In the genomic region with DNA sequence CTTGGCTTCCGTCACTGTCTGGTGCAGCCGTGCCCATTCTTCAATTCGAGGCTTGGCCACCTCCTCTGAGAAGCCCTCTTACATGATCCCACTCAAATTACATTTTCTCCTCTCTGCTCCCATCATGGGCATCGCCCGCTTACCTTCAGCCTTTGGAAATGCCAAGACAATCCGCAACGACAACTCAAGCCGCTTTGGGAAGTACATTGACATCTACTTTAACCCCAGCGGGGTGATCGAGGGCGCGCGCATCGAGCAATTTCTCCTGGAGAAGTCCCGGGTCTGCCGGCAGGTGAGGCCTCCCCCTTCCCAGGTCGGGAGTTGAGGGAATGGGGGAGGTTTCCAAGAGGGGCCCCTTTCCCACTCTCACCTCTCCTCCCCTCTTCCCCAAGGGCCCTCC, we compare ENCODE assay signal across 20 cellular contexts. TPM values are rescaled to one million over a fixed set of nuclear protein-coding genes. Genes with fewer than 3 reads are reported as not detected.
"Had no signal": no experiment of that assay in that cellular context is flagged by ENCODE, and none has a peak within 500 bp of the region (broad histone marks: within the 10 kb centered on the region; RNA-seq: fewer than 3 reads in every experiment).

No MANE protein-coding gene starts in this region.

- H3K9me3 ChIP-seq: adrenal gland, ascending aorta, gastroesophageal sphincter, right lobe of liver, SJCRH30, upper lobe of right lung had no signal

- H3K9me3 Mint-ChIP-seq: nephron, T-cell, WTC11 had no signal

- H3K27ac ChIP-seq: adrenal gland, ascending aorta, brain microvascular endothelial cell, epithelial cell of prostate, gastroesophageal sphincter, right lobe of liver, SJCRH30, upper lobe of right lung had no signal

- H3K27me3 ChIP-seq: adrenal gland, ascending aorta, brain microvascular endothelial cell, gastroesophageal sphincter, right lobe of liver, upper lobe of right lung had no signal

- H3K4me3 Mint-ChIP-seq: activated naive CD8-positive, alpha-beta T cell; nephron; T-cell; WTC11 had no signal

- H3K4me1 ChIP-seq: right lobe of liver had no signal

- H3K27me3 Mint-ChIP-seq: activated naive CD8-positive, alpha-beta T cell; T-cell had no signal

- H3K27ac Mint-ChIP-seq: activated naive CD8-positive, alpha-beta T cell; nephron; T-cell; WTC11 had no signal

- H3K4me1 Mint-ChIP-seq: WTC11 had no signal

- ATAC-seq: gastroesophageal sphincter, right lobe of liver, T-cell, upper lobe of right lung, WTC11 had no signal

- DNase-seq: activated CD4-positive, alpha-beta T cell treated with anti-CD3 and anti-CD28 coated beads, Interleukin-2, amount 50 U/mL, for 48 hours; activated naive CD4-positive, alpha-beta T cell; brain microvascular endothelial cell; central memory CD4-positive, alpha-beta T cell; nucleus accumbens; SJCRH30; stimulated activated CD4-positive, alpha-beta T cell treated with anti-CD3 and anti-CD28 coated beads, Interleukin-2, amount 100 ng/mL, for 48 hours; stimulated activated naive CD4-positive, alpha-beta T cell; T-helper 9 cell had no signal

- H3K4me2 ChIP-seq: smooth muscle cell had no signal

- H3K36me3 Mint-ChIP-seq: activated naive CD8-positive, alpha-beta T cell; T-cell; WTC11 had no signal

RNA-seq across cellular contexts. Expression of a gene that starts 38.3 kb away (rescaled TPM):
- total RNA-seq: WTC11 had no signal
